ENCODE assay signal across 9 cellular contexts in genomic region chr6:166786704-166787293, GRCh38.
DNase-seq lines count a peak whose midpoint lies in the region; ATAC-seq, FAIRE-seq and TF ChIP-seq lines count a peak whose summit lies in the region.
"Had no signal": no experiment of that assay in that cellular context is flagged by ENCODE, and none has a peak within 500 bp of the region (broad histone marks: within the 10 kb centered on the region; RNA-seq: fewer than 3 reads in every experiment).

No MANE protein-coding gene starts in this region.

- H3K9me3 Mint-ChIP-seq in activated CD4-positive, alpha-beta memory T cell treated with anti-CD3 and anti-CD28 coated beads, Interleukin-2, amount 10 ng/mL, durations not matched to agents 7 days and 5 days = no peaks in the 10 kb centered on the region
- H3K9me3 Mint-ChIP-seq in activated CD4-positive, alpha-beta memory T cell treated with anti-CD3 and anti-CD28 coated beads for 36 hours = no peaks in the 10 kb centered on the region
- H3K9me3 Mint-ChIP-seq: central memory CD8-positive, alpha-beta T cell had no signal

- peak; percentile 74 for ATAC-seq in HepG2
- ATAC-seq in GM21447 (IDR thresholded peaks at IDR 0.05; ENCODE audit: unreplicated experiment) = no peak

- TF ChIP-seq EP300 in HepG2 (IDR thresholded peaks at IDR 0.05; ENCODE audit: low read depth in 2 of 2, low read length in 2 of 2) (no peak), HepG2 (CRISPR knock-in tag; IDR thresholded peaks at IDR 0.05; ENCODE audit: borderline replicate concordance) (no peak)

- H3K4me2 ChIP-seq in OCI-LY3 (ENCODE audit: low read length) = no peak overlapping the region
- no peak overlapping the region for H3K4me2 ChIP-seq in HepG2 (ENCODE audit: low read depth, low read length)

- H4K20me1 ChIP-seq in OCI-LY3 (ENCODE audit: insufficient read depth, low read length) = no peaks in the 10 kb centered on the region
- no peaks in the 10 kb centered on the region for H4K20me1 ChIP-seq in HepG2 (ENCODE audit: insufficient read depth, low read length)

- TF ChIP-seq POLR2A in HepG2 (IDR thresholded peaks at IDR 0.05; ENCODE audit: insufficient read depth in 1 of 2, low read depth in 2 of 2, low read length in 2 of 2) = no peak
- TF ChIP-seq POLR2A in vagina (IDR thresholded peaks at IDR 0.05) = no peak

- no peak overlapping the region for H3K27ac ChIP-seq in OCI-LY3 (ENCODE audit: low read length)
- H3K27ac ChIP-seq in HepG2 (ENCODE audit: extremely low read length, insufficient read depth, low read length) = no peak overlapping the region
- no peak overlapping the region for H3K27ac ChIP-seq in vagina

- H3K9ac ChIP-seq in OCI-LY3 (ENCODE audit: low read length) (no peak overlapping the region), HepG2 (ENCODE audit: insufficient read depth, low read depth, low read length) (no peak overlapping the region)

- no peaks in the 10 kb centered on the region for H3K4me1 Mint-ChIP-seq in activated CD4-positive, alpha-beta memory T cell treated with anti-CD3 and anti-CD28 coated beads, Interleukin-2, amount 10 ng/mL, durations not matched to agents 7 days and 5 days
- no peaks in the 10 kb centered on the region for H3K4me1 Mint-ChIP-seq in activated CD4-positive, alpha-beta memory T cell treated with anti-CD3 and anti-CD28 coated beads for 36 hours (ENCODE audit: low read depth)
- H3K4me1 Mint-ChIP-seq: central memory CD8-positive, alpha-beta T cell had no signal

- no peaks in the 10 kb centered on the region for H3K79me2 ChIP-seq in OCI-LY3 (ENCODE audit: low read length)
- no peaks in the 10 kb centered on the region for H3K79me2 ChIP-seq in HepG2 (ENCODE audit: insufficient read depth, low read length)

- H3K36me3 ChIP-seq in OCI-LY3 (replicated peaks; ENCODE audit: low read depth, low read length) (no peaks in the 10 kb centered on the region), HepG2 (replicated peaks in 1 of 2; ENCODE audit: control insufficient read depth in 1 of 2, insufficient read depth in 2 of 2, low read length in 2 of 2) (no peaks in the 10 kb centered on the region), vagina (no peaks in the 10 kb centered on the region)

- H3K4me1 ChIP-seq in OCI-LY3 (ENCODE audit: low read length) = no peaks in the 10 kb centered on the region; the same call in 1 of the 2 replicates
- no peaks in the 10 kb centered on the region for H3K4me1 ChIP-seq in HepG2 (ENCODE audit: insufficient read depth, low read length)
- no peaks in the 10 kb centered on the region for H3K4me1 ChIP-seq in vagina

- TF ChIP-seq CTCF in OCI-LY3 (IDR thresholded peaks at IDR 0.05; ENCODE audit: low read depth, low read length) = peak; percentile 69
- peak; percentile 77 for TF ChIP-seq CTCF in choroid plexus epithelial cell (conservative IDR thresholded peaks at IDR 0.05; ENCODE audit: low read depth, low read length)
- TF ChIP-seq CTCF in HepG2 (CRISPR knock-in tag; IDR thresholded peaks at IDR 0.05) = peak; percentile 74
- peak; percentile 71 to 77 (median 74) for TF ChIP-seq CTCF in vagina (IDR thresholded peaks at IDR 0.05)

- no peak overlapping the region for H2AFZ ChIP-seq in OCI-LY3 (ENCODE audit: low read depth, low read length)
- H2AFZ ChIP-seq in HepG2 (ENCODE audit: low read length) = no peak overlapping the region

- no peak overlapping the region for H3K27ac Mint-ChIP-seq in activated CD4-positive, alpha-beta memory T cell treated with anti-CD3 and anti-CD28 coated beads, Interleukin-2, amount 10 ng/mL, durations not matched to agents 7 days and 5 days
- no peak overlapping the region for H3K27ac Mint-ChIP-seq in activated CD4-positive, alpha-beta memory T cell treated with anti-CD3 and anti-CD28 coated beads for 36 hours

- FAIRE-seq in HepG2 (lab: Jason Lieb, UNC) = peak; percentile 81

- H3K4me3 ChIP-seq in OCI-LY3 (ENCODE audit: low read length) (no peak overlapping the region), choroid plexus epithelial cell (ENCODE audit: low read depth, low read length) (no peak overlapping the region), HepG2 (replicated peaks in 1 of 3; ENCODE audit: insufficient read depth in 1 of 3, low read depth in 2 of 3, low read length in 3 of 3) (no peak overlapping the region), vagina (no peak overlapping the region)

- H3K4me3 Mint-ChIP-seq in activated CD4-positive, alpha-beta memory T cell treated with anti-CD3 and anti-CD28 coated beads, Interleukin-2, amount 10 ng/mL, durations not matched to agents 7 days and 5 days = no peak overlapping the region
- no peak overlapping the region for H3K4me3 Mint-ChIP-seq in activated CD4-positive, alpha-beta memory T cell treated with anti-CD3 and anti-CD28 coated beads for 36 hours
- H3K4me3 Mint-ChIP-seq: central memory CD8-positive, alpha-beta T cell had no signal

- intact Hi-C loops in activated CD4-positive, alpha-beta memory T cell treated with anti-CD3 and anti-CD28 coated beads for 36 hours (cut with micrococcal nuclease) = loop anchor here (1.0 to 5.0 kb wide), 4 partner anchors 76 to 356 kb away; no protein-coding TSS in a partner anchor
- intact Hi-C loops in HepG2 (cut with micrococcal nuclease; ENCODE audit: unreplicated experiment) (loop anchor here (1.0 kb wide), 3 partner anchors 165 to 356 kb away; no protein-coding TSS in a partner anchor), vagina (cut with DNase I) (loop anchor here (5.0 kb wide), 1 partner anchor 201 kb away; no protein-coding TSS in a partner anchor)

- peak; percentile 52; the same call in 1 of the 2 replicates for TF ChIP-seq RAD21 in HepG2 (CRISPR knock-in tag; IDR thresholded peaks at IDR 0.05)

- peaks cover 5% of the 10 kb centered on the region for H3K27me3 Mint-ChIP-seq in activated CD4-positive, alpha-beta memory T cell treated with anti-CD3 and anti-CD28 coated beads, Interleukin-2, amount 10 ng/mL, durations not matched to agents 7 days and 5 days
- peaks cover 1% of the 10 kb centered on the region for H3K27me3 Mint-ChIP-seq in activated CD4-positive, alpha-beta memory T cell treated with anti-CD3 and anti-CD28 coated beads for 36 hours
- H3K27me3 Mint-ChIP-seq: central memory CD8-positive, alpha-beta T cell had no signal

- peak; percentile 16 for DNase-seq in activated CD4-positive, alpha-beta memory T cell treated with anti-CD3 and anti-CD28 coated beads, Interleukin-2, amount 10 ng/mL, durations not matched to agents 7 days and 5 days
- DNase-seq in activated CD4-positive, alpha-beta memory T cell treated with anti-CD3 and anti-CD28 coated beads for 36 hours = no peak
- DNase-seq in HuH-7.5 (ENCODE audit: low spot score) (peak; percentile 49), choroid plexus epithelial cell (ENCODE audit: low read depth) (peak; percentile 82), HepG2 (ENCODE audit: low spot score) (peak; percentile 81), vagina (ENCODE audit: extremely low spot score in 2 of 2) (peak in 1 of 2 donors; percentile 47)

- H3K36me3 Mint-ChIP-seq in activated CD4-positive, alpha-beta memory T cell treated with anti-CD3 and anti-CD28 coated beads, Interleukin-2, amount 10 ng/mL, durations not matched to agents 7 days and 5 days (ENCODE audit: low read depth) = no peaks in the 10 kb centered on the region
- H3K36me3 Mint-ChIP-seq in activated CD4-positive, alpha-beta memory T cell treated with anti-CD3 and anti-CD28 coated beads for 36 hours = no peaks in the 10 kb centered on the region

- H3K27me3 ChIP-seq in OCI-LY3 (ENCODE audit: low read depth, low read length) = no peaks in the 10 kb centered on the region
- H3K27me3 ChIP-seq in HepG2 (ENCODE audit: control insufficient read depth in 1 of 2, insufficient read depth in 2 of 2, low read length in 2 of 2) = no peaks in the 10 kb centered on the region
- no peaks in the 10 kb centered on the region for H3K27me3 ChIP-seq in vagina

- in situ Hi-C loops in HepG2 (cut with HindIII; ENCODE audit: extremely low pct_ligation_motif_present, low pct_unique_long_range_greater_than_20kb) = no loop called here

- POLR2A ChIA-PET in activated CD4-positive, alpha-beta memory T cell treated with anti-CD3 and anti-CD28 coated beads, Interleukin-2, amount 10 ng/mL, durations not matched to agents 7 days and 5 days (lab: Charles Lee) = no interaction called here
- POLR2A ChIA-PET in activated CD4-positive, alpha-beta memory T cell treated with anti-CD3 and anti-CD28 coated beads for 36 hours (lab: Charles Lee) = no interaction called here
- POLR2A ChIA-PET in HepG2 (lab: Yijun Ruan, JAX) = no interaction called here

- BruUV-seq in HepG2 (replicated peaks; lab: Mats Ljungman, UMichigan) = no TSS peak

- WGBS in HepG2 (ENCODE audit: low lambda C conversion rate) = under 1% methylated on average over 3 of the region's 3 CpGs

- CTCF ChIA-PET in activated CD4-positive, alpha-beta memory T cell treated with anti-CD3 and anti-CD28 coated beads, Interleukin-2, amount 10 ng/mL, durations not matched to agents 7 days and 5 days (lab: Charles Lee) = interaction anchor here (0.7 to 2.6 kb wide), 9 partner anchors 9 to 355 kb away, joined by 3 to 32 read pairs (median 4); no protein-coding TSS in a partner anchor
- CTCF ChIA-PET in activated CD4-positive, alpha-beta memory T cell treated with anti-CD3 and anti-CD28 coated beads for 36 hours (lab: Charles Lee) = interaction anchor here (0.6 to 2.6 kb wide), 17 partner anchors 12 to 355 kb away, joined by 3 to 42 read pairs (median 3); no protein-coding TSS in a partner anchor
- CTCF ChIA-PET in HepG2 (lab: Yijun Ruan, JAX; ENCODE audit: low intra/inter-chr PET ratio, low total read pairs) = interaction anchor here (1.8 to 2.0 kb wide), 3 partner anchors 164 to 355 kb away, joined by 13 to 33 read pairs (median 15); no protein-coding TSS in a partner anchor

- H3K9me3 ChIP-seq in OCI-LY3 (ENCODE audit: insufficient read depth, low read length) (no peaks in the 10 kb centered on the region), HepG2 (ENCODE audit: low read length) (no peaks in the 10 kb centered on the region), vagina (no peaks in the 10 kb centered on the region)

TF ChIP-seq in HepG2, 621 proteins besides CTCF, POLR2A, EP300 and RAD21 (continues in another document):
- TF ChIP-seq ZNF775 (CRISPR knock-in tag; IDR thresholded peaks at IDR 0.05; ENCODE audit: borderline replicate concordance) = no peak
